In genomic region chr3:53179580-53179979, GRCh38 we compare ENCODE assay signal across 15 cellular contexts. TPM values are rescaled to one million over a fixed set of nuclear protein-coding genes. Genes with fewer than 3 reads are reported as not detected.
A peak's percentile ranks its signal among the peaks of the same experiment; 100 is the strongest.
DNase-seq lines count a peak whose midpoint lies in the region; ATAC-seq and TF ChIP-seq lines count a peak whose summit lies in the region.
"Had no signal": no experiment of that assay in that cellular context is flagged by ENCODE, and none has a peak within 500 bp of the region (broad histone marks: within the 10 kb centered on the region; RNA-seq: fewer than 3 reads in every experiment).

No MANE protein-coding gene starts in this region.

- TF ChIP-seq CTCF in spleen (IDR thresholded peaks at IDR 0.05 in 8 of 11, conservative IDR thresholded peaks at IDR 0.05 in 3 of 11), result no peak

- peaks cover 85% of the 10 kb centered on the region for H3K4me1 Mint-ChIP-seq in dendritic cell treated with granulocyte-macrophage colony-stimulating factor and Interleukin-4, amounts not matched to agents 40 ng/mL and 50 ng/mL, for 4 days (ENCODE audit: low read depth)
- H3K4me1 Mint-ChIP-seq in naive thymus-derived CD4-positive, alpha-beta T cell, result peaks cover 0 to 10% (median 0%) of the 10 kb centered on the region in 7 donors

- H3K36me3 ChIP-seq in BLaER1 treated with 17β-estradiol and CSF1 and Interleukin-3, amounts not matched to agents 10 nM and 100 nM, result peaks cover 77 to 99% (median 97%) of the 10 kb centered on the region in 11 experiments
- H3K36me3 ChIP-seq in Karpas-422 (ENCODE audit: insufficient read depth, low read length), result peaks cover 61% of the 10 kb centered on the region
- peaks cover 0 to 100% (median 61%) of the 10 kb centered on the region in 6 donors for H3K36me3 ChIP-seq in spleen
- peaks cover 0 to 57% (median 0%) of the 10 kb centered on the region in 3 experiments for H3K36me3 ChIP-seq in naive thymus-derived CD4-positive, alpha-beta T cell (ENCODE audit: control insufficient read depth in 2 of 3, insufficient read depth in 3 of 3, low read length in 3 of 3)

- peaks cover 35 to 99% (median 75%) of the 10 kb centered on the region in 11 experiments for H4K20me1 ChIP-seq in BLaER1 treated with 17β-estradiol and CSF1 and Interleukin-3, amounts not matched to agents 10 nM and 100 nM
- peaks cover 20% of the 10 kb centered on the region; the same call in 1 of the 2 replicates for H4K20me1 ChIP-seq in Karpas-422 (ENCODE audit: insufficient read depth, low read depth, low read length)

- no peaks in the 10 kb centered on the region for H3K27me3 Mint-ChIP-seq in dendritic cell treated with granulocyte-macrophage colony-stimulating factor and Interleukin-4, amounts not matched to agents 40 ng/mL and 50 ng/mL, for 4 days
- H3K27me3 Mint-ChIP-seq in naive thymus-derived CD4-positive, alpha-beta T cell, result no peaks in the 10 kb centered on the region

- peak overlapping the region; percentile 84 to 100 (median 97) for H3K4me2 ChIP-seq in BLaER1 treated with 17β-estradiol and CSF1 and Interleukin-3, amounts not matched to agents 10 nM and 100 nM
- H3K4me2 ChIP-seq in Karpas-422 (ENCODE audit: low read depth, low read length, poor library complexity, severe bottlenecking), result peak overlapping the region; percentile 77

- POLR2A ChIA-PET in naive thymus-derived CD4-positive, alpha-beta T cell (lab: Charles Lee), result no interaction called here

- H3K9me3 Mint-ChIP-seq in dendritic cell treated with granulocyte-macrophage colony-stimulating factor and Interleukin-4, amounts not matched to agents 40 ng/mL and 50 ng/mL, for 4 days, result no peaks in the 10 kb centered on the region
- H3K9me3 Mint-ChIP-seq in naive thymus-derived CD4-positive, alpha-beta T cell, result no peaks in the 10 kb centered on the region

- H3K27ac ChIP-seq in BLaER1 treated with 17β-estradiol and CSF1 and Interleukin-3, amounts not matched to agents 10 nM and 100 nM, result peak overlapping the region in 7 of 11 experiments; percentile 77 to 86 (median 83); a peak in 14 of 22 replicates
- peak overlapping the region; percentile 91 for H3K27ac ChIP-seq in Karpas-422 (ENCODE audit: low read length)
- peak overlapping the region in 3 of 8 donors; percentile 51 to 74 (median 64) for H3K27ac ChIP-seq in spleen
- no peak overlapping the region for H3K27ac ChIP-seq in naive thymus-derived CD4-positive, alpha-beta T cell (ENCODE audit: low read depth, low read length)
- H3K27ac ChIP-seq: C4-2B, SJSA1 had no signal

- H3K27me3 ChIP-seq in BLaER1 treated with 17β-estradiol and CSF1 and Interleukin-3, amounts not matched to agents 10 nM and 100 nM, result no peaks in the 10 kb centered on the region
- no peaks in the 10 kb centered on the region for H3K27me3 ChIP-seq in Karpas-422 (ENCODE audit: low read length)
- H3K27me3 ChIP-seq in spleen (replicated peaks in 1 of 7), result no peaks in the 10 kb centered on the region
- H3K27me3 ChIP-seq in naive thymus-derived CD4-positive, alpha-beta T cell (ENCODE audit: control insufficient read depth in 2 of 2, insufficient read depth in 2 of 2, low read length in 2 of 2), result no peaks in the 10 kb centered on the region
- H3K27me3 ChIP-seq: SJSA1 had no signal

- peaks cover 34 to 84% (median 79%) of the 10 kb centered on the region in 10 experiments for H3K4me1 ChIP-seq in BLaER1 treated with 17β-estradiol and CSF1 and Interleukin-3, amounts not matched to agents 10 nM and 100 nM
- H3K4me1 ChIP-seq in Karpas-422 (ENCODE audit: low read length) (peaks cover 71% of the 10 kb centered on the region), spleen (peaks cover 5 to 71% (median 59%) of the 10 kb centered on the region in 6 donors)
- no peaks in the 10 kb centered on the region for H3K4me1 ChIP-seq in naive thymus-derived CD4-positive, alpha-beta T cell (ENCODE audit: control insufficient read depth in 2 of 2, insufficient read depth in 2 of 2, low read length in 2 of 2)
- H3K4me1 ChIP-seq: SJSA1 had no signal

- H3K4me3 Mint-ChIP-seq in dendritic cell treated with granulocyte-macrophage colony-stimulating factor and Interleukin-4, amounts not matched to agents 40 ng/mL and 50 ng/mL, for 4 days, result no peak overlapping the region
- H3K4me3 Mint-ChIP-seq in naive thymus-derived CD4-positive, alpha-beta T cell, result no peak overlapping the region

- intact Hi-C loops in dendritic cell treated with granulocyte-macrophage colony-stimulating factor and Interleukin-4, amounts not matched to agents 40 ng/mL and 50 ng/mL, for 4 days (cut with micrococcal nuclease), result no loop called here
- intact Hi-C loops in spleen (cut with DNase I; ENCODE audit: low total_unique reads), result no loop called here
- intact Hi-C loops in naive thymus-derived CD4-positive, alpha-beta T cell (cut with micrococcal nuclease), result no loop called here

- H3K27ac Mint-ChIP-seq in dendritic cell treated with granulocyte-macrophage colony-stimulating factor and Interleukin-4, amounts not matched to agents 40 ng/mL and 50 ng/mL, for 4 days, result peak overlapping the region; percentile 28
- no peak overlapping the region for H3K27ac Mint-ChIP-seq in naive thymus-derived CD4-positive, alpha-beta T cell

- WGBS in spleen, 5 donors, result 92 to 96% (median 93%) methylated on average over 17 to 20 of the region's 20 CpGs

- H2AFZ ChIP-seq in Karpas-422 (ENCODE audit: low read length), result no peak overlapping the region

- peaks cover 73% of the 10 kb centered on the region for H3K79me2 ChIP-seq in Karpas-422 (ENCODE audit: low read length)

- peaks cover 100% of the 10 kb centered on the region for H3K36me3 Mint-ChIP-seq in dendritic cell treated with granulocyte-macrophage colony-stimulating factor and Interleukin-4, amounts not matched to agents 40 ng/mL and 50 ng/mL, for 4 days (ENCODE audit: low read depth)
- H3K36me3 Mint-ChIP-seq in naive thymus-derived CD4-positive, alpha-beta T cell, result peaks cover 0 to 29% (median 0%) of the 10 kb centered on the region in 5 donors

- peak overlapping the region in 8 of 11 experiments; percentile 23 to 76 (median 70); a peak in 11 of 22 replicates for H3K9ac ChIP-seq in BLaER1 treated with 17β-estradiol and CSF1 and Interleukin-3, amounts not matched to agents 10 nM and 100 nM
- peak overlapping the region; percentile 63 for H3K9ac ChIP-seq in Karpas-422 (ENCODE audit: low read length)

- DNase-seq in Karpas-422 (no peak), spleen (peak; percentile 65), NCI-H2029 (lab: John Stamatoyannopoulos, UW) (no peak), DMS79 (lab: John Stamatoyannopoulos, UW) (no peak)
- DNase-seq in naive thymus-derived CD4-positive, alpha-beta T cell, result no peak
- DNase-seq: DMS 273 treated with DMSO at 0.1 percent for 48 hours, NCI-H1436, NCI-H2029 treated with DMSO at 0.1 percent for 48 hours, NCI-H2171 treated with DMSO at 0.1 percent for 48 hours, NCI-H748 treated with DMSO at 0.1 percent for 48 hours had no signal

- CTCF ChIA-PET in naive thymus-derived CD4-positive, alpha-beta T cell (lab: Charles Lee), result no interaction called here

- no peaks in the 10 kb centered on the region for H3K9me3 ChIP-seq in BLaER1 treated with 17β-estradiol and CSF1 and Interleukin-3, amounts not matched to agents 10 nM and 100 nM (replicated peaks in 1 of 11)
- H3K9me3 ChIP-seq in Karpas-422 (ENCODE audit: low read length) (no peaks in the 10 kb centered on the region), spleen (no peaks in the 10 kb centered on the region)
- H3K9me3 ChIP-seq in naive thymus-derived CD4-positive, alpha-beta T cell (ENCODE audit: control insufficient read depth in 2 of 3, low read length in 3 of 3), result no peaks in the 10 kb centered on the region
- H3K9me3 ChIP-seq: SJSA1 had no signal

- ATAC-seq in naive thymus-derived CD4-positive, alpha-beta T cell, result no peak
- ATAC-seq: K562 had no signal

- peak overlapping the region in 4 of 10 experiments; percentile 25 to 62 (median 44); a peak in 6 of 20 replicates for H3K4me3 ChIP-seq in BLaER1 treated with 17β-estradiol and CSF1 and Interleukin-3, amounts not matched to agents 10 nM and 100 nM
- H3K4me3 ChIP-seq in Karpas-422 (ENCODE audit: low read length) (peak overlapping the region; percentile 52; the same call in 1 of the 2 replicates), spleen (no peak overlapping the region)
- H3K4me3 ChIP-seq in naive thymus-derived CD4-positive, alpha-beta T cell (ENCODE audit: low read length), result no peak overlapping the region
- H3K4me3 ChIP-seq: K562, SJSA1 had no signal

- H3K9me2 ChIP-seq in Karpas-422 (replicated peaks; ENCODE audit: insufficient read depth, low read length), result no peaks in the 10 kb centered on the region

- TF ChIP-seq POLR2A in spleen (IDR thresholded peaks at IDR 0.05), result no peak

RNA-seq across cellular contexts. Expression of gene PRKCD, which starts 18.6 kb away (rescaled TPM):
- total RNA-seq in Karpas-422 (2014; rRNA removed; shearing (Covaris generic); ENCODE audit: low replicate concordance), result 22.7 and 27.9 TPM in 2 replicates
- 100 to 1,000 TPM in 1 of 7 donors, 10 to 100 TPM in 6; 42.7 to 100 (median 59.6) TPM for total RNA-seq in spleen
- polyA plus RNA-seq in spleen, result 10 to 100 TPM; 22.2 to 50.0 (median 31.9) TPM
- 10 to 100 TPM; 10.2 to 72.8 (median 18.7) TPM for total RNA-seq in naive thymus-derived CD4-positive, alpha-beta T cell
- 10 to 100 TPM in 1 of 2 donors, 1 to 10 TPM in 1; 7.7 to 17.5 TPM for polyA plus RNA-seq in naive thymus-derived CD4-positive, alpha-beta T cell

RNA-seq across cellular contexts. Expression of gene RFT1, which starts 49.3 kb away (rescaled TPM):
- total RNA-seq in Karpas-422 (2014; rRNA removed; shearing (Covaris generic); ENCODE audit: low replicate concordance), result 20.5 and 29.9 TPM in 2 replicates
- 10 to 100 TPM; 12.1 to 25.6 (median 17.8) TPM for total RNA-seq in spleen
- 1 to 10 TPM; 6.0 to 8.9 (median 8.1) TPM for polyA plus RNA-seq in spleen
- total RNA-seq in naive thymus-derived CD4-positive, alpha-beta T cell, result 10 to 100 TPM; 16.0 to 32.0 (median 26.0) TPM
- 10 to 100 TPM; 22.9 to 24.1 TPM for polyA plus RNA-seq in naive thymus-derived CD4-positive, alpha-beta T cell
